In genomic region chr20:50029083-50029696, GRCh38 we compare ENCODE assay signal across 19 cellular contexts. TPM values are rescaled to one million over a fixed set of nuclear protein-coding genes. Genes with fewer than 3 reads are reported as not detected.
DNase-seq lines count a peak whose midpoint lies in the region; ATAC-seq and TF ChIP-seq lines count a peak whose summit lies in the region.
"Had no signal": no experiment of that assay in that cellular context is flagged by ENCODE, and none has a peak within 500 bp of the region (broad histone marks: within the 10 kb centered on the region; RNA-seq: fewer than 3 reads in every experiment).

No MANE protein-coding gene starts in this region.

- no peak overlapping the region for H3K4me2 ChIP-seq in mesendoderm (ENCODE audit: low read length)

- no peak overlapping the region for H3K9ac ChIP-seq in mesendoderm (ENCODE audit: low read length)

- H2AK5ac ChIP-seq in mesendoderm (ENCODE audit: low read length) = peak overlapping the region; percentile 30

- H2BK5ac ChIP-seq in mesendoderm (ENCODE audit: low read length) = no peak overlapping the region

- no peak overlapping the region for H2BK15ac ChIP-seq in mesendoderm (replicated peaks; ENCODE audit: low read depth)

- DNase-seq in HFFc6 = no peak
- no peak for DNase-seq in brain microvascular endothelial cell
- no peak for DNase-seq in mesendoderm
- DNase-seq in tibial artery = no peak
- DNase-seq in foreskin melanocyte = no peak
- no peak for DNase-seq in activated naive CD4-positive, alpha-beta T cell treated with Interleukin-2 at 50 U/mL for 16 hours
- DNase-seq: activated CD4-positive, alpha-beta memory T cell treated with anti-CD3 and anti-CD28 coated beads for 36 hours; activated naive CD4-positive, alpha-beta T cell treated with anti-CD3 and anti-CD28 coated beads, Interleukin-2, amount 10 ng/mL, durations not matched to agents 7 days and 5 days; activated T-cell treated with anti-CD3 and anti-CD28 coated beads, Interleukin-2, amount 50 U/mL, for 24 hours; cortex of kidney; foreskin keratinocyte; H9; MM.1S; NCI-H748 treated with DMSO at 0.1 percent for 48 hours; testis had no signal

- H3K27me3 Mint-ChIP-seq in HFFc6 (ENCODE audit: insufficient read depth) = no peaks in the 10 kb centered on the region
- H3K27me3 Mint-ChIP-seq: activated T-cell treated with anti-CD3 and anti-CD28 coated beads, Interleukin-2, amount 50 U/mL, for 24 hours; B cell; IgD-negative memory B cell had no signal

- no peak for ATAC-seq in HG02623 (IDR thresholded peaks at IDR 0.05; ENCODE audit: unreplicated experiment)
- ATAC-seq: foreskin keratinocyte had no signal

- H3K18ac ChIP-seq in mesendoderm (ENCODE audit: low read length) = no peak overlapping the region

- no peak overlapping the region for H4K5ac ChIP-seq in mesendoderm (ENCODE audit: low read length)

- peaks cover 13% of the 10 kb centered on the region for H3K9me3 Mint-ChIP-seq in HFFc6
- H3K9me3 Mint-ChIP-seq: activated CD4-positive, alpha-beta memory T cell treated with anti-CD3 and anti-CD28 coated beads for 36 hours; activated naive CD4-positive, alpha-beta T cell treated with anti-CD3 and anti-CD28 coated beads, Interleukin-2, amount 10 ng/mL, durations not matched to agents 7 days and 5 days; activated T-cell treated with anti-CD3 and anti-CD28 coated beads, Interleukin-2, amount 50 U/mL, for 24 hours; H9; IgD-negative memory B cell; mesothelial cell of epicardium had no signal

- H3K4ac ChIP-seq in mesendoderm (ENCODE audit: low read depth, low read length) = no peak overlapping the region

- H4K8ac ChIP-seq in mesendoderm (ENCODE audit: low read depth, low read length) = no peak overlapping the region

- H3K4me1 ChIP-seq in mesendoderm (ENCODE audit: control insufficient read depth, low read depth, low read length) (no peaks in the 10 kb centered on the region), tibial artery (peaks cover 9 to 69% (median 50%) of the 10 kb centered on the region in 4 donors)
- H3K4me1 ChIP-seq: foreskin keratinocyte had no signal

- H2BK120ac ChIP-seq in mesendoderm (ENCODE audit: low read depth, low read length) = no peak overlapping the region

- intact Hi-C loops in tibial artery (cut with DNase I; ENCODE audit: low total_unique reads) = no loop called here

- H3K4me3 ChIP-seq in brain microvascular endothelial cell (ENCODE audit: low read depth, low read length) (no peak overlapping the region), mesendoderm (ENCODE audit: low read length) (no peak overlapping the region), tibial artery (no peak overlapping the region)
- H3K4me3 ChIP-seq: testis had no signal

- peaks cover 9% of the 10 kb centered on the region for H3K36me3 Mint-ChIP-seq in HFFc6 (ENCODE audit: low read depth)
- H3K36me3 Mint-ChIP-seq: activated CD4-positive, alpha-beta memory T cell treated with anti-CD3 and anti-CD28 coated beads for 36 hours; activated naive CD4-positive, alpha-beta T cell treated with anti-CD3 and anti-CD28 coated beads, Interleukin-2, amount 10 ng/mL, durations not matched to agents 7 days and 5 days; mesothelial cell of epicardium had no signal

- no peaks in the 10 kb centered on the region for H3K9me3 ChIP-seq in tibial artery
- H3K9me3 ChIP-seq: testis had no signal

- H3K27ac ChIP-seq in brain microvascular endothelial cell = peak overlapping the region; percentile 92
- no peak overlapping the region for H3K27ac ChIP-seq in mesendoderm (ENCODE audit: low read depth, low read length)
- H3K27ac ChIP-seq in tibial artery = peak overlapping the region; percentile 31 to 65
- H3K27ac ChIP-seq: foreskin keratinocyte had no signal

- H3K36me3 ChIP-seq in brain microvascular endothelial cell (replicated peaks) (no peaks in the 10 kb centered on the region), mesendoderm (ENCODE audit: control insufficient read depth, insufficient read depth, low read length) (no peaks in the 10 kb centered on the region), tibial artery (no peaks in the 10 kb centered on the region)

- H3K27me3 ChIP-seq in brain microvascular endothelial cell (replicated peaks) = no peaks in the 10 kb centered on the region
- no peaks in the 10 kb centered on the region for H3K27me3 ChIP-seq in mesendoderm (ENCODE audit: insufficient read depth, low read length, poor library complexity)
- H3K27me3 ChIP-seq in tibial artery = no peaks in the 10 kb centered on the region
- H3K27me3 ChIP-seq: testis had no signal

- H3K79me2 ChIP-seq in mesendoderm (ENCODE audit: control insufficient read depth, insufficient read depth, low read length) = no peaks in the 10 kb centered on the region

- H3K23ac ChIP-seq in mesendoderm (ENCODE audit: low read length) = no peak overlapping the region

- TF ChIP-seq CTCF in HFFc6 (IDR thresholded peaks at IDR 0.05) (no peak), brain microvascular endothelial cell (IDR thresholded peaks at IDR 0.05; ENCODE audit: low read depth, low read length, missing control alignments) (no peak), tibial artery (IDR thresholded peaks at IDR 0.05) (no peak)

- H3K4me3 Mint-ChIP-seq in HFFc6 = no peak overlapping the region
- H3K4me3 Mint-ChIP-seq: activated CD4-positive, alpha-beta memory T cell treated with anti-CD3 and anti-CD28 coated beads for 36 hours; activated naive CD4-positive, alpha-beta T cell treated with anti-CD3 and anti-CD28 coated beads, Interleukin-2, amount 10 ng/mL, durations not matched to agents 7 days and 5 days; activated T-cell treated with anti-CD3 and anti-CD28 coated beads, Interleukin-2, amount 50 U/mL, for 24 hours; B cell; H9; IgD-negative memory B cell; mesothelial cell of epicardium had no signal

- no CpG with 5 or more reads among the region's 15 CpGs for WGBS in mesendoderm (ENCODE audit: extremely low coverage, insufficient coverage, low lambda C conversion rate)

- H3K79me1 ChIP-seq in mesendoderm (ENCODE audit: low read length) = no peaks in the 10 kb centered on the region

- H3K27ac Mint-ChIP-seq in HFFc6 = peak overlapping the region; percentile 95
- H3K27ac Mint-ChIP-seq: activated CD4-positive, alpha-beta memory T cell treated with anti-CD3 and anti-CD28 coated beads for 36 hours; activated naive CD4-positive, alpha-beta T cell treated with anti-CD3 and anti-CD28 coated beads, Interleukin-2, amount 10 ng/mL, durations not matched to agents 7 days and 5 days; activated T-cell treated with anti-CD3 and anti-CD28 coated beads, Interleukin-2, amount 50 U/mL, for 24 hours; B cell; IgD-negative memory B cell; mesothelial cell of epicardium had no signal

- peaks cover 72% of the 10 kb centered on the region for H3K4me1 Mint-ChIP-seq in HFFc6 (ENCODE audit: low read depth)
- H3K4me1 Mint-ChIP-seq: activated naive CD4-positive, alpha-beta T cell treated with anti-CD3 and anti-CD28 coated beads, Interleukin-2, amount 10 ng/mL, durations not matched to agents 7 days and 5 days; B cell had no signal

- H3K56ac ChIP-seq in mesendoderm (ENCODE audit: low read length) = peak overlapping the region; percentile 56

- in situ Hi-C loops in brain microvascular endothelial cell (cut with HindIII; ENCODE audit: low pct_ligation_motif_present, low sequenced_read_pairs) = no loop called here

RNA-seq across cellular contexts. Expression of gene SNAI1, which starts 46.4 kb away (rescaled TPM):
- total RNA-seq in HFFc6 (2021; fragmentation: NEBNext Ultra II Directional; extraction: Animal tissue kit (Norgen Biotek cat#: 25700)) = 1 to 10 TPM; 4.7 to 6.8 (median 5.2) TPM
- polyA plus RNA-seq in mesendoderm (2013, experiment 1 of 2) = 23.6 TPM
- polyA plus RNA-seq in mesendoderm (2013, experiment 2 of 2) = 20.7 TPM
